Comparison of ENCODE assay signal across 1 cellular context in the genomic region with DNA sequence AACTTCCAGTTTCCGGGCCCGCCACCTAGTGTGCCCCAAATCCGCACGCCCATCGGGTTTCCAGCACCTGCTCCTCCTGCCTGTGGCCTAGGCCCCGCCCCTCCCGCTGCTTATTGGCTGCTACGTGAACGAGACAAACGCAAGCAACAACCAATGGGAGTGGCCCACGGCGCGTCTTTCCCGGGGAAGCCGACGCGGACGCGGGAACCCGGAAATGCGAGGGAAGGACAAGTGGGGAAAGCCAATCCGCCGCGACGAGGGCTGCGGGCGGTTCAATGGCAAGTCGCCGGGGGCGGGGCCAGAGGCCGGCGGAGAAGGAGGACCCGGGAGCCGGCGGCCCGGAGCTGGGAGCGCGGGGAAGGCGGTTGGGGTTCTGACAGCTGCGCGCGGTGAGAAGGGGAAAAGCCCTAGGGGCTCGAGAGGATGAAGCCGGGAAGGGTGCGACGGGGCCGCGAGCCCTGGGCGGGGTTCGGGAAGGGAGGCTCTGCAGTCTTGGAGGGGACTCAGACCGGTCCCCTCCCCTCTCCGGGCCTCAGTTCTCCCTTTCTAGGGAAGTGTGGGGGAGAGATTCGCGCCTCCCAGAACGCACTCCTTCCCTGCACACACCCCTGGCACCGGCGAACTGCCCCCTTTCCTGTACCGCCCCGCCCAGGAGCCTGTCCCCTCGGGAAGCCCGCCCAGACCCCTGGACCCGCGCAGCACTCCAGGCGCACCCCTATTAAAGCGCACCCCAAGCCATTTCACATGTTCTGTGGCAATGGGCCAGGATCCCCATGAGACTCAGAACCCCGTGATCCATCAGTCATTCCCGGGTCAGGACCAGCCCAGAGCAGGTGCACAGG.
A peak's percentile ranks its signal among the peaks of the same experiment; 100 is the strongest.
TF ChIP-seq lines count a peak whose summit lies in the region.

A gene (plus strand): TSS at position 305 of the 842 bp plus-strand sequence. CDS start 1,696 bp downstream, outside the sequence.

TF ChIP-seq in HepG2, 621 proteins besides CTCF, POLR2A, EP300 and RAD21 (continued from another document and continues in another):
- TF ChIP-seq, protein P1, sequence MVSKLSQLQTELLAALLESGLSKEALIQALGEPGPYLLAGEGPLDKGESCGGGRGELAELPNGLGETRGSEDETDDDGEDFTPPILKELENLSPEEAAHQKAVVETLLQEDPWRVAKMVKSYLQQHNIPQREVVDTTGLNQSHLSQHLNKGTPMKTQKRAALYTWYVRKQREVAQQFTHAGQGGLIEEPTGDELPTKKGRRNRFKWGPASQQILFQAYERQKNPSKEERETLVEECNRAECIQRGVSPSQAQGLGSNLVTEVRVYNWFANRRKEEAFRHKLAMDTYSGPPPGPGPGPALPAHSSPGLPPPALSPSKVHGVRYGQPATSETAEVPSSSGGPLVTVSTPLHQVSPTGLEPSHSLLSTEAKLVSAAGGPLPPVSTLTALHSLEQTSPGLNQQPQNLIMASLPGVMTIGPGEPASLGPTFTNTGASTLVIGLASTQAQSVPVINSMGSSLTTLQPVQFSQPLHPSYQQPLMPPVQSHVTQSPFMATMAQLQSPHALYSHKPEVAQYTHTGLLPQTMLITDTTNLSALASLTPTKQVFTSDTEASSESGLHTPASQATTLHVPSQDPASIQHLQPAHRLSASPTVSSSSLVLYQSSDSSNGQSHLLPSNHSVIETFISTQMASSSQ (IDR thresholded peaks at IDR 0.05; ENCODE audit: low read depth), result no peak
- TF ChIP-seq, protein P1 (CRISPR knock-in tag; IDR thresholded peaks at IDR 0.05; ENCODE audit: borderline replicate concordance), result no peak
- TF ChIP-seq ETV6 (CRISPR knock-in tag; conservative IDR thresholded peaks at IDR 0.05) (no peak), ATRX (CRISPR knock-in tag; IDR thresholded peaks at IDR 0.05; ENCODE audit: borderline replicate concordance) (no peak), ZNF484 (CRISPR knock-in tag; IDR thresholded peaks at IDR 0.05; ENCODE audit: borderline replicate concordance, low read depth) (no peak), ZNF543 (CRISPR knock-in tag; IDR thresholded peaks at IDR 0.05) (no peak), RFXANK (CRISPR knock-in tag; IDR thresholded peaks at IDR 0.05) (no peak), ZNF547 (CRISPR knock-in tag; IDR thresholded peaks at IDR 0.05) (0 out of 2 replicates have a peak, but pooled peaks have one; percentile 42), HHEX (CRISPR knock-in tag; IDR thresholded peaks at IDR 0.05) (no peak), IKZF1 (IDR thresholded peaks at IDR 0.05) (no peak), MBD4 (IDR thresholded peaks at IDR 0.05; ENCODE audit: borderline replicate concordance, low read length) (no peak), RBM39 (IDR thresholded peaks at IDR 0.05; ENCODE audit: low read depth, low read length, poor library complexity, severe bottlenecking) (no peak), MED13 (CRISPR knock-in tag; IDR thresholded peaks at IDR 0.05) (no peak), SNAI1 (CRISPR knock-in tag; IDR thresholded peaks at IDR 0.05; ENCODE audit: borderline replicate concordance) (no peak), ZFP36L2 (CRISPR knock-in tag; IDR thresholded peaks at IDR 0.05) (no peak), LCORL (IDR thresholded peaks at IDR 0.05) (no peak), LCORL (CRISPR knock-in tag; IDR thresholded peaks at IDR 0.05) (no peak), KDM4B (CRISPR knock-in tag; IDR thresholded peaks at IDR 0.05) (no peak), JDP2 (CRISPR knock-in tag; IDR thresholded peaks at IDR 0.05; ENCODE audit: borderline replicate concordance) (no peak), SKI (IDR thresholded peaks at IDR 0.05; ENCODE audit: partially characterized antibody) (no peak), KMT2A (CRISPR knock-in tag; IDR thresholded peaks at IDR 0.05) (no peak), HDAC2 (CRISPR knock-in tag; IDR thresholded peaks at IDR 0.05) (no peak), TEAD2 (CRISPR knock-in tag; IDR thresholded peaks at IDR 0.05) (no peak), ZMYM4 (CRISPR knock-in tag; IDR thresholded peaks at IDR 0.05) (peak; percentile 86), ZNF335 (CRISPR knock-in tag; IDR thresholded peaks at IDR 0.05) (peak; percentile 69; the same call in 1 of the 2 replicates), HOXA5 (CRISPR knock-in tag; IDR thresholded peaks at IDR 0.05) (no peak), REL (CRISPR knock-in tag; conservative IDR thresholded peaks at IDR 0.05) (no peak), ZNF616 (CRISPR knock-in tag; IDR thresholded peaks at IDR 0.05; ENCODE audit: low read depth) (no peak), SOX6 (IDR thresholded peaks at IDR 0.05) (no peak), SOX6 (CRISPR knock-in tag; IDR thresholded peaks at IDR 0.05) (peak; percentile 43; the same call in 1 of the 2 replicates)
- TF ChIP-seq, protein P2, sequence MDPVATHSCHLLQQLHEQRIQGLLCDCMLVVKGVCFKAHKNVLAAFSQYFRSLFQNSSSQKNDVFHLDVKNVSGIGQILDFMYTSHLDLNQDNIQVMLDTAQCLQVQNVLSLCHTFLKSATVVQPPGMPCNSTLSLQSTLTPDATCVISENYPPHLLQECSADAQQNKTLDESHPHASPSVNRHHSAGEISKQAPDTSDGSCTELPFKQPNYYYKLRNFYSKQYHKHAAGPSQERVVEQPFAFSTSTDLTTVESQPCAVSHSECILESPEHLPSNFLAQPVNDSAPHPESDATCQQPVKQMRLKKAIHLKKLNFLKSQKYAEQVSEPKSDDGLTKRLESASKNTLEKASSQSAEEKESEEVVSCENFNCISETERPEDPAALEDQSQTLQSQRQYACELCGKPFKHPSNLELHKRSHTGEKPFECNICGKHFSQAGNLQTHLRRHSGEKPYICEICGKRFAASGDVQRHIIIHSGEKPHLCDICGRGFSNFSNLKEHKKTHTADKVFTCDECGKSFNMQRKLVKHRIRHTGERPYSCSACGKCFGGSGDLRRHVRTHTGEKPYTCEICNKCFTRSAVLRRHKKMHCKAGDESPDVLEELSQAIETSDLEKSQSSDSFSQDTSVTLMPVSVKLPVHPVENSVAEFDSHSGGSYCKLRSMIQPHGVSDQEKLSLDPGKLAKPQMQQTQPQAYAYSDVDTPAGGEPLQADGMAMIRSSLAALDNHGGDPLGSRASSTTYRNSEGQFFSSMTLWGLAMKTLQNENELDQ (CRISPR knock-in tag; IDR thresholded peaks at IDR 0.05; ENCODE audit: borderline replicate concordance), result no peak
- TF ChIP-seq, protein P3, sequence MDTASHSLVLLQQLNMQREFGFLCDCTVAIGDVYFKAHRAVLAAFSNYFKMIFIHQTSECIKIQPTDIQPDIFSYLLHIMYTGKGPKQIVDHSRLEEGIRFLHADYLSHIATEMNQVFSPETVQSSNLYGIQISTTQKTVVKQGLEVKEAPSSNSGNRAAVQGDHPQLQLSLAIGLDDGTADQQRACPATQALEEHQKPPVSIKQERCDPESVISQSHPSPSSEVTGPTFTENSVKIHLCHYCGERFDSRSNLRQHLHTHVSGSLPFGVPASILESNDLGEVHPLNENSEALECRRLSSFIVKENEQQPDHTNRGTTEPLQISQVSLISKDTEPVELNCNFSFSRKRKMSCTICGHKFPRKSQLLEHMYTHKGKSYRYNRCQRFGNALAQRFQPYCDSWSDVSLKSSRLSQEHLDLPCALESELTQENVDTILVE (CRISPR knock-in tag; IDR thresholded peaks at IDR 0.05), result no peak
- TF ChIP-seq, protein P4, sequence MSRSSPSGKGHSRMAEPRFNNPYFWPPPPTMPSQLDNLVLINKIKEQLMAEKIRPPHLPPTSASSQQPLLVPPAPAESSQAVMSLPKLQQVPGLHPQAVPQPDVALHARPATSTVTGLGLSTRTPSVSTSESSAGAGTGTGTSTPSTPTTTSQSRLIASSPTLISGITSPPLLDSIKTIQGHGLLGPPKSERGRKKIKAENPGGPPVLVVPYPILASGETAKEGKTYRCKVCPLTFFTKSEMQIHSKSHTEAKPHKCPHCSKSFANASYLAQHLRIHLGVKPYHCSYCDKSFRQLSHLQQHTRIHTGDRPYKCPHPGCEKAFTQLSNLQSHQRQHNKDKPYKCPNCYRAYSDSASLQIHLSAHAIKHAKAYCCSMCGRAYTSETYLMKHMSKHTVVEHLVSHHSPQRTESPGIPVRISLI (CRISPR knock-in tag; IDR thresholded peaks at IDR 0.05; ENCODE audit: borderline replicate concordance), result no peak
- TF ChIP-seq, protein P5, sequence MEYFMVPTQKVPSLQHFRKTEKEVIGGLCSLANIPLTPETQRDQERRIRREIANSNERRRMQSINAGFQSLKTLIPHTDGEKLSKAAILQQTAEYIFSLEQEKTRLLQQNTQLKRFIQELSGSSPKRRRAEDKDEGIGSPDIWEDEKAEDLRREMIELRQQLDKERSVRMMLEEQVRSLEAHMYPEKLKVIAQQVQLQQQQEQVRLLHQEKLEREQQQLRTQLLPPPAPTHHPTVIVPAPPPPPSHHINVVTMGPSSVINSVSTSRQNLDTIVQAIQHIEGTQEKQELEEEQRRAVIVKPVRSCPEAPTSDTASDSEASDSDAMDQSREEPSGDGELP (IDR thresholded peaks at IDR 0.05; ENCODE audit: borderline replicate concordance, low read depth), result no peak
- TF ChIP-seq, protein P6, sequence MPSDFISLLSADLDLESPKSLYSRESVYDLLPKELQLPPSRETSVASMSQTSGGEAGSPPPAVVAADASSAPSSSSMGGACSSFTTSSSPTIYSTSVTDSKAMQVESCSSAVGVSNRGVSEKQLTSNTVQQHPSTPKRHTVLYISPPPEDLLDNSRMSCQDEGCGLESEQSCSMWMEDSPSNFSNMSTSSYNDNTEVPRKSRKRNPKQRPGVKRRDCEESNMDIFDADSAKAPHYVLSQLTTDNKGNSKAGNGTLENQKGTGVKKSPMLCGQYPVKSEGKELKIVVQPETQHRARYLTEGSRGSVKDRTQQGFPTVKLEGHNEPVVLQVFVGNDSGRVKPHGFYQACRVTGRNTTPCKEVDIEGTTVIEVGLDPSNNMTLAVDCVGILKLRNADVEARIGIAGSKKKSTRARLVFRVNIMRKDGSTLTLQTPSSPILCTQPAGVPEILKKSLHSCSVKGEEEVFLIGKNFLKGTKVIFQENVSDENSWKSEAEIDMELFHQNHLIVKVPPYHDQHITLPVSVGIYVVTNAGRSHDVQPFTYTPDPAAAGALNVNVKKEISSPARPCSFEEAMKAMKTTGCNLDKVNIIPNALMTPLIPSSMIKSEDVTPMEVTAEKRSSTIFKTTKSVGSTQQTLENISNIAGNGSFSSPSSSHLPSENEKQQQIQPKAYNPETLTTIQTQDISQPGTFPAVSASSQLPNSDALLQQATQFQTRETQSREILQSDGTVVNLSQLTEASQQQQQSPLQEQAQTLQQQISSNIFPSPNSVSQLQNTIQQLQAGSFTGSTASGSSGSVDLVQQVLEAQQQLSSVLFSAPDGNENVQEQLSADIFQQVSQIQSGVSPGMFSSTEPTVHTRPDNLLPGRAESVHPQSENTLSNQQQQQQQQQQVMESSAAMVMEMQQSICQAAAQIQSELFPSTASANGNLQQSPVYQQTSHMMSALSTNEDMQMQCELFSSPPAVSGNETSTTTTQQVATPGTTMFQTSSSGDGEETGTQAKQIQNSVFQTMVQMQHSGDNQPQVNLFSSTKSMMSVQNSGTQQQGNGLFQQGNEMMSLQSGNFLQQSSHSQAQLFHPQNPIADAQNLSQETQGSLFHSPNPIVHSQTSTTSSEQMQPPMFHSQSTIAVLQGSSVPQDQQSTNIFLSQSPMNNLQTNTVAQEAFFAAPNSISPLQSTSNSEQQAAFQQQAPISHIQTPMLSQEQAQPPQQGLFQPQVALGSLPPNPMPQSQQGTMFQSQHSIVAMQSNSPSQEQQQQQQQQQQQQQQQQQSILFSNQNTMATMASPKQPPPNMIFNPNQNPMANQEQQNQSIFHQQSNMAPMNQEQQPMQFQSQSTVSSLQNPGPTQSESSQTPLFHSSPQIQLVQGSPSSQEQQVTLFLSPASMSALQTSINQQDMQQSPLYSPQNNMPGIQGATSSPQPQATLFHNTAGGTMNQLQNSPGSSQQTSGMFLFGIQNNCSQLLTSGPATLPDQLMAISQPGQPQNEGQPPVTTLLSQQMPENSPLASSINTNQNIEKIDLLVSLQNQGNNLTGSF (CRISPR knock-in tag; IDR thresholded peaks at IDR 0.05), result no peak
- TF ChIP-seq, protein P7, sequence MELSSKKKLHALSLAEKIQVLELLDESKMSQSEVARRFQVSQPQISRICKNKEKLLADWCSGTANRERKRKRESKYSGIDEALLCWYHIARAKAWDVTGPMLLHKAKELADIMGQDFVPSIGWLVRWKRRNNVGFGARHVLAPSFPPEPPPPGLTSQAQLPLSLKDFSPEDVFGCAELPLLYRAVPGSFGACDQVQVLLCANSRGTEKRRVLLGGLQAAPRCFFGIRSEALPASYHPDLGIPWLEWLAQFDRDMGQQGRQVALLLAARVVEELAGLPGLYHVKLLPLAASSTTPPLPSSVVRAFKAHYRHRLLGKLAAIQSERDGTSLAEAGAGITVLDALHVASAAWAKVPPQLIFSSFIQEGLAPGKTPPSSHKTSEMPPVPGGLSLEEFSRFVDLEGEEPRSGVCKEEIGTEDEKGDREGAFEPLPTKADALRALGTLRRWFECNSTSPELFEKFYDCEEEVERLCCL (CRISPR knock-in tag; IDR thresholded peaks at IDR 0.05; ENCODE audit: borderline replicate concordance), result no peak
- TF ChIP-seq, protein P8, sequence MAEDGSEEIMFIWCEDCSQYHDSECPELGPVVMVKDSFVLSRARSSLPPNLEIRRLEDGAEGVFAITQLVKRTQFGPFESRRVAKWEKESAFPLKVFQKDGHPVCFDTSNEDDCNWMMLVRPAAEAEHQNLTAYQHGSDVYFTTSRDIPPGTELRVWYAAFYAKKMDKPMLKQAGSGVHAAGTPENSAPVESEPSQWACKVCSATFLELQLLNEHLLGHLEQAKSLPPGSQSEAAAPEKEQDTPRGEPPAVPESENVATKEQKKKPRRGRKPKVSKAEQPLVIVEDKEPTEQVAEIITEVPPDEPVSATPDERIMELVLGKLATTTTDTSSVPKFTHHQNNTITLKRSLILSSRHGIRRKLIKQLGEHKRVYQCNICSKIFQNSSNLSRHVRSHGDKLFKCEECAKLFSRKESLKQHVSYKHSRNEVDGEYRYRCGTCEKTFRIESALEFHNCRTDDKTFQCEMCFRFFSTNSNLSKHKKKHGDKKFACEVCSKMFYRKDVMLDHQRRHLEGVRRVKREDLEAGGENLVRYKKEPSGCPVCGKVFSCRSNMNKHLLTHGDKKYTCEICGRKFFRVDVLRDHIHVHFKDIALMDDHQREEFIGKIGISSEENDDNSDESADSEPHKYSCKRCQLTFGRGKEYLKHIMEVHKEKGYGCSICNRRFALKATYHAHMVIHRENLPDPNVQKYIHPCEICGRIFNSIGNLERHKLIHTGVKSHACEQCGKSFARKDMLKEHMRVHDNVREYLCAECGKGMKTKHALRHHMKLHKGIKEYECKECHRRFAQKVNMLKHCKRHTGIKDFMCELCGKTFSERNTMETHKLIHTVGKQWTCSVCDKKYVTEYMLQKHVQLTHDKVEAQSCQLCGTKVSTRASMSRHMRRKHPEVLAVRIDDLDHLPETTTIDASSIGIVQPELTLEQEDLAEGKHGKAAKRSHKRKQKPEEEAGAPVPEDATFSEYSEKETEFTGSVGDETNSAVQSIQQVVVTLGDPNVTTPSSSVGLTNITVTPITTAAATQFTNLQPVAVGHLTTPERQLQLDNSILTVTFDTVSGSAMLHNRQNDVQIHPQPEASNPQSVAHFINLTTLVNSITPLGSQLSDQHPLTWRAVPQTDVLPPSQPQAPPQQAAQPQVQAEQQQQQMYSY (CRISPR knock-in tag; IDR thresholded peaks at IDR 0.05), result no peak
